ENCODE assay signal across 19 cellular contexts in the genomic region with DNA sequence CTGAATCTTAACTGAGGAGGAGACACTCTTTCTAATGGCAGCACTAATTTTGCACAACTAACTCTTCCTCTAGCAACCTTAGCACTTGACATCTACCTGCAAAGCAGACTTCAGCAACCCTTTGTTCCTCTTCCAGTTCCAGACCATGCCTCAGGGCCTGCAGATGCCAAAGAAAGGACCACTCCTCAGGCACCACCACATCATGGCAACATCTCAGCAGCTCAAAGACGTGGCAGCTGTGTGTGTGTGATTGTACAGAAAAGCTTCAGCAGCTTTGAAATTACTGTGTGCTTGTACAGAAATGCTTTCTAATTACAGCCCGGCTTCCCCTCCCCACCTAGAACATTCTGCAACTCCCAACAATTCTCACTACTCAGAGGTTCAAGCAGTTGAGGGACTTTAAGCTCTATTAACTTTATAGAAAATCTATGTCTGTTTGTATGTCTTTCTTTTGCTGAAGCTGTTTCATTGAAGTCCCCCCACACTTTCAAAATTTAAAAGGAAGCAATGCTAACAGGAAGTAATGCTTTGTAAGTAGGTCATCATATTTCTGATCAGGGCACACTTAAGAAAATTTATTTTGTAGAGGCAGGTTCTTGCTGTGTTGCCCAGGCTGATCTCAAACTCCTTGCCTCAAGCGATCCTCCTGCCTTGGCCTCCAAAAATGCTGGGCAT.
DNase-seq lines count a peak whose midpoint lies in the region; ATAC-seq, FAIRE-seq and TF ChIP-seq lines count a peak whose summit lies in the region.
"Had no signal": no experiment of that assay in that cellular context is flagged by ENCODE, and none has a peak within 500 bp of the region (broad histone marks: within the 10 kb centered on the region; RNA-seq: fewer than 3 reads in every experiment).

No MANE protein-coding gene starts in this region.

- H4K20me1 ChIP-seq in MM.1S (ENCODE audit: insufficient read depth, low read length), result no peaks in the 10 kb centered on the region

- H3K79me2 ChIP-seq in MM.1S (ENCODE audit: low read length), result no peaks in the 10 kb centered on the region

- no peak overlapping the region for H3K9ac ChIP-seq in MM.1S (ENCODE audit: low read length)

- H3K27ac ChIP-seq in KOPT-K1 (ENCODE audit: low read depth, low read length, poor library complexity, severe bottlenecking), result peak overlapping the region; percentile 23
- no peak overlapping the region for H3K27ac ChIP-seq in pancreas
- H3K27ac ChIP-seq in aorta (ENCODE audit: low read depth in 1 of 2, low read length in 2 of 2), result no peak overlapping the region
- H3K27ac ChIP-seq in MM.1S (ENCODE audit: low read length), result no peak overlapping the region
- H3K27ac ChIP-seq: HL-60, SK-N-MC had no signal

- no peak overlapping the region for H3K4me2 ChIP-seq in MM.1S (ENCODE audit: low read depth, low read length)

- H3K27ac Mint-ChIP-seq in activated naive CD8-positive, alpha-beta T cell treated with anti-CD3 and anti-CD28 coated beads, Interleukin-2, amount 10 ng/mL, durations not matched to agents 7 days and 5 days, result peak overlapping the region; percentile 73
- no peak overlapping the region for H3K27ac Mint-ChIP-seq in activated naive CD8-positive, alpha-beta T cell treated with anti-CD3 and anti-CD28 coated beads, Interleukin-2, amount 50 U/mL, for 24 hours
- peak overlapping the region; percentile 54 for H3K27ac Mint-ChIP-seq in central memory CD8-positive, alpha-beta T cell (ENCODE audit: low read depth)

- H3F3A ChIP-seq in MM.1S (ENCODE audit: insufficient read depth, low read length), result no peaks in the 10 kb centered on the region

- H3K4me1 ChIP-seq in pancreas, result peaks cover 0 to 5% (median 2%) of the 10 kb centered on the region in 3 donors
- H3K4me1 ChIP-seq in aorta (ENCODE audit: control insufficient read depth in 1 of 2, insufficient read depth in 2 of 2, low read length in 2 of 2), result no peaks in the 10 kb centered on the region
- no peaks in the 10 kb centered on the region for H3K4me1 ChIP-seq in MM.1S (ENCODE audit: low read length)

- POLR2A ChIA-PET in activated naive CD8-positive, alpha-beta T cell treated with anti-CD3 and anti-CD28 coated beads, Interleukin-2, amount 10 ng/mL, durations not matched to agents 7 days and 5 days (lab: Charles Lee), result interaction anchor here (0.8 kb wide), 1 partner anchor 48 kb away, joined by 3 read pairs; no protein-coding TSS in a partner anchor

- H3K27me3 ChIP-seq in pancreas, result no peaks in the 10 kb centered on the region
- H3K27me3 ChIP-seq in aorta (ENCODE audit: control insufficient read depth in 1 of 2, insufficient read depth in 2 of 2, low read length in 1 of 2), result no peaks in the 10 kb centered on the region
- no peaks in the 10 kb centered on the region for H3K27me3 ChIP-seq in MM.1S (replicated peaks; ENCODE audit: insufficient read depth, low read length)
- H3K27me3 ChIP-seq: BE2C had no signal

- H3K9me3 ChIP-seq in KOPT-K1 (ENCODE audit: insufficient read depth, low read length, poor library complexity, severe bottlenecking) (no peaks in the 10 kb centered on the region), pancreas (no peaks in the 10 kb centered on the region), aorta (ENCODE audit: control insufficient read depth, low read length) (no peaks in the 10 kb centered on the region), MM.1S (replicated peaks; ENCODE audit: insufficient read depth, low read length) (no peaks in the 10 kb centered on the region)
- H3K9me3 ChIP-seq: BE2C had no signal

- FAIRE-seq in pancreas (lab: Jason Lieb, UNC), result no peak
- FAIRE-seq: G401.6, GM12891, GM19239 had no signal

- intact Hi-C loops in pancreas (cut with DNase I) (no loop called here), aorta (cut with DNase I) (no loop called here)

- H3K4me1 Mint-ChIP-seq in activated naive CD8-positive, alpha-beta T cell treated with anti-CD3 and anti-CD28 coated beads, Interleukin-2, amount 10 ng/mL, durations not matched to agents 7 days and 5 days, result peaks cover 41% of the 10 kb centered on the region
- peaks cover 48% of the 10 kb centered on the region for H3K4me1 Mint-ChIP-seq in activated naive CD8-positive, alpha-beta T cell treated with anti-CD3 and anti-CD28 coated beads, Interleukin-2, amount 50 U/mL, for 24 hours
- peaks cover 40% of the 10 kb centered on the region for H3K4me1 Mint-ChIP-seq in central memory CD8-positive, alpha-beta T cell

- ATAC-seq in activated naive CD8-positive, alpha-beta T cell treated with anti-CD3 and anti-CD28 coated beads, Interleukin-2, amount 10 ng/mL, durations not matched to agents 7 days and 5 days (ENCODE audit: low read depth), result peak; percentile 51
- no peak for ATAC-seq in activated naive CD8-positive, alpha-beta T cell treated with anti-CD3 and anti-CD28 coated beads, Interleukin-2, amount 50 U/mL, for 24 hours
- peak; percentile 56 for ATAC-seq in central memory CD8-positive, alpha-beta T cell (replicated peaks; ENCODE audit: extremely low read depth, poor library complexity, severe bottlenecking)
- ATAC-seq in HG02852 (IDR thresholded peaks at IDR 0.05; ENCODE audit: unreplicated experiment), result no peak
- no peak for ATAC-seq in pancreas
- no peak for ATAC-seq in aorta (ENCODE audit: low FRiP score)

- H3K4me3 ChIP-seq in pancreas (no peak overlapping the region), aorta (ENCODE audit: low read length in 2 of 2) (no peak overlapping the region), MM.1S (ENCODE audit: low read length) (no peak overlapping the region)
- H3K4me3 ChIP-seq: SK-N-MC had no signal

- H3K9me3 Mint-ChIP-seq in activated naive CD8-positive, alpha-beta T cell treated with anti-CD3 and anti-CD28 coated beads, Interleukin-2, amount 10 ng/mL, durations not matched to agents 7 days and 5 days, result peaks cover 3% of the 10 kb centered on the region
- peaks cover 4% of the 10 kb centered on the region for H3K9me3 Mint-ChIP-seq in activated naive CD8-positive, alpha-beta T cell treated with anti-CD3 and anti-CD28 coated beads, Interleukin-2, amount 50 U/mL, for 24 hours
- no peaks in the 10 kb centered on the region for H3K9me3 Mint-ChIP-seq in central memory CD8-positive, alpha-beta T cell

- WGBS in pancreas, 2 donors, result 81 to 83% methylated on average over 3 of the region's 3 CpGs
- WGBS in aorta, 2 donors, result 97 to 98% methylated on average over 3 of the region's 3 CpGs

- H3K27me3 Mint-ChIP-seq in activated naive CD8-positive, alpha-beta T cell treated with anti-CD3 and anti-CD28 coated beads, Interleukin-2, amount 10 ng/mL, durations not matched to agents 7 days and 5 days, result no peaks in the 10 kb centered on the region
- H3K27me3 Mint-ChIP-seq in activated naive CD8-positive, alpha-beta T cell treated with anti-CD3 and anti-CD28 coated beads, Interleukin-2, amount 50 U/mL, for 24 hours, result no peaks in the 10 kb centered on the region
- no peaks in the 10 kb centered on the region for H3K27me3 Mint-ChIP-seq in central memory CD8-positive, alpha-beta T cell

- no peaks in the 10 kb centered on the region for H3K9me2 ChIP-seq in MM.1S (replicated peaks; ENCODE audit: insufficient read depth, low read length)

- TF ChIP-seq CTCF in pancreas (IDR thresholded peaks at IDR 0.05) (no peak), MM.1S (IDR thresholded peaks at IDR 0.05; ENCODE audit: low read length) (no peak)

- DNase-seq in activated naive CD8-positive, alpha-beta T cell treated with anti-CD3 and anti-CD28 coated beads, Interleukin-2, amount 10 ng/mL, durations not matched to agents 7 days and 5 days, result no peak
- no peak for DNase-seq in activated naive CD8-positive, alpha-beta T cell treated with anti-CD3 and anti-CD28 coated beads, Interleukin-2, amount 50 U/mL, for 24 hours
- DNase-seq in central memory CD8-positive, alpha-beta T cell (ENCODE audit: low spot score in 2 of 2), result no peak
- DNase-seq in pancreas (no peak), aorta (no peak), MM.1S (no peak)
- DNase-seq: BE2C, GOT3, KBM-7, NCI-H187, NCI-H446 treated with DMSO at 0.1 percent for 48 hours, NCI-H82 had no signal

- H3K36me3 ChIP-seq in KOPT-K1 (ENCODE audit: insufficient read depth, low read length) (no peaks in the 10 kb centered on the region), pancreas (no peaks in the 10 kb centered on the region), aorta (ENCODE audit: control insufficient read depth in 1 of 2, insufficient read depth in 2 of 2, low read length in 1 of 2) (no peaks in the 10 kb centered on the region), MM.1S (replicated peaks; ENCODE audit: insufficient read depth, low read length) (no peaks in the 10 kb centered on the region)
- H3K36me3 ChIP-seq: BE2C had no signal

- no peak overlapping the region for H2AFZ ChIP-seq in MM.1S (ENCODE audit: low read length)

- no peak overlapping the region for H3K4me3 Mint-ChIP-seq in activated naive CD8-positive, alpha-beta T cell treated with anti-CD3 and anti-CD28 coated beads, Interleukin-2, amount 10 ng/mL, durations not matched to agents 7 days and 5 days
- H3K4me3 Mint-ChIP-seq in activated naive CD8-positive, alpha-beta T cell treated with anti-CD3 and anti-CD28 coated beads, Interleukin-2, amount 50 U/mL, for 24 hours, result no peak overlapping the region
- H3K4me3 Mint-ChIP-seq in central memory CD8-positive, alpha-beta T cell, result peak overlapping the region; percentile 37

- H3K36me3 Mint-ChIP-seq in activated naive CD8-positive, alpha-beta T cell treated with anti-CD3 and anti-CD28 coated beads, Interleukin-2, amount 10 ng/mL, durations not matched to agents 7 days and 5 days, result peaks cover 9% of the 10 kb centered on the region
- no peaks in the 10 kb centered on the region for H3K36me3 Mint-ChIP-seq in activated naive CD8-positive, alpha-beta T cell treated with anti-CD3 and anti-CD28 coated beads, Interleukin-2, amount 50 U/mL, for 24 hours (ENCODE audit: low read depth)
- H3K36me3 Mint-ChIP-seq in central memory CD8-positive, alpha-beta T cell (ENCODE audit: insufficient read depth), result no peaks in the 10 kb centered on the region

Comparison
In these comparisons a context has a peak if more than half of its experiments do, and no peak if none do; other contexts are left out.
1. ATAC-seq: peak in activated naive CD8-positive, alpha-beta T cell treated with anti-CD3 and anti-CD28 coated beads, Interleukin-2, amount 10 ng/mL, durations not matched to agents 7 days and 5 days (single experiment) and central memory CD8-positive, alpha-beta T cell (single experiment); none in activated naive CD8-positive, alpha-beta T cell treated with anti-CD3 and anti-CD28 coated beads, Interleukin-2, amount 50 U/mL, for 24 hours (single experiment), HG02852 (single experiment), pancreas (0 of 4) and aorta (single experiment).